Comparison of ENCODE assay signal across 8 cellular contexts in genomic region chr4:33881176-33881575, GRCh38.
"Had no signal": no experiment of that assay in that cellular context is flagged by ENCODE, and none has a peak within 500 bp of the region (broad histone marks: within the 10 kb centered on the region; RNA-seq: fewer than 3 reads in every experiment).

No MANE protein-coding gene starts in this region.

- H3K27ac ChIP-seq: GM23248 had no signal

- DNase-seq: GM23248, GOT3, H7, HFFc6, IMR-90 had no signal

- ATAC-seq: HCT116, K562 had no signal

- H3K4me3 ChIP-seq: GM23248, HAP-1, K562 had no signal
